In genomic region chr17:81968850-81969812, GRCh38 we compare ENCODE assay signal across 1 cellular context.
TF ChIP-seq lines count a peak whose summit lies in the region.

No MANE protein-coding gene starts in this region.

TF ChIP-seq in H1, 55 proteins besides CTCF, POLR2A, EP300 and RAD21:
- TF ChIP-seq EZH2 (IDR thresholded peaks at IDR 0.05; ENCODE audit: low read depth, low read length, severe bottlenecking), result no peak
- TF ChIP-seq POLR2AphosphoS5 (IDR thresholded peaks at IDR 0.05; ENCODE audit: low read depth, low read length), result no peak
- no peak for TF ChIP-seq SP2 (IDR thresholded peaks at IDR 0.05; ENCODE audit: low read length)
- no peak for TF ChIP-seq CBX5 (IDR thresholded peaks at IDR 0.05; ENCODE audit: low read depth, low read length)
- TF ChIP-seq ASH2L (IDR thresholded peaks at IDR 0.05; ENCODE audit: low read length), result no peak
- TF ChIP-seq TBP (IDR thresholded peaks at IDR 0.05; ENCODE audit: low read depth, low read length), result no peak
- TF ChIP-seq ATF3 (IDR thresholded peaks at IDR 0.05; ENCODE audit: insufficient read depth, low read depth, low read length), result no peak
- TF ChIP-seq JUN (IDR thresholded peaks at IDR 0.05; ENCODE audit: low read depth, low read length), result no peak
- TF ChIP-seq E2F6 (IDR thresholded peaks at IDR 0.05), result no peak
- TF ChIP-seq MAFK (IDR thresholded peaks at IDR 0.05; ENCODE audit: low read depth, low read length), result no peak
- no peak for TF ChIP-seq TCF12 (IDR thresholded peaks at IDR 0.05; ENCODE audit: low read depth, low read length)
- no peak for TF ChIP-seq CHD2 (IDR thresholded peaks at IDR 0.05; ENCODE audit: low read length)
